ENCODE assay signal across 11 cellular contexts in genomic region chr11:35235944-35236666, GRCh38.
DNase-seq lines count a peak whose midpoint lies in the region; ATAC-seq, FAIRE-seq and TF ChIP-seq lines count a peak whose summit lies in the region.
"Had no signal": no experiment of that assay in that cellular context is flagged by ENCODE, and none has a peak within 500 bp of the region (broad histone marks: within the 10 kb centered on the region; RNA-seq: fewer than 3 reads in every experiment).

No MANE protein-coding gene starts in this region.

- peak overlapping the region; percentile 49 to 85 (median 67) for H3K27ac Mint-ChIP-seq in CD4-positive, CD25-positive, alpha-beta regulatory T cell
- peak overlapping the region; percentile 67 for H3K27ac Mint-ChIP-seq in T-helper 1 cell treated with Interleukin-12 subunit alpha and Interleukin-12 subunit beta and Interleukin-4 antibody, amounts not matched to agents 30 μg/mL and 1 μg/mL, for 36 hours
- peak overlapping the region; percentile 40 to 70 for H3K27ac Mint-ChIP-seq in activated naive CD4-positive, alpha-beta T cell treated with anti-CD3 and anti-CD28 coated beads, Interleukin-2, amount 50 U/mL, for 72 hours

- peak; percentile 76 to 79 for ATAC-seq in CD4-positive, CD25-positive, alpha-beta regulatory T cell (ENCODE audit: low read depth in 2 of 2)
- ATAC-seq in activated naive CD4-positive, alpha-beta T cell treated with anti-CD3 and anti-CD28 coated beads, Interleukin-2, amount 50 U/mL, for 72 hours: peak; percentile 68 to 91
- ATAC-seq in pancreas (peak; percentile 84 to 96 (median 93)), HG03521 (IDR thresholded peaks at IDR 0.05; ENCODE audit: unreplicated experiment) (no peak)

- peak overlapping the region; percentile 11 for H3K27ac ChIP-seq in CD4-positive, CD25-positive, alpha-beta regulatory T cell (ENCODE audit: insufficient read depth, low read length, poor library complexity, severe bottlenecking)
- H3K27ac ChIP-seq in pancreas: peak overlapping the region; percentile 40 to 66 (median 64)

- peaks cover 26% of the 10 kb centered on the region for H3K4me1 ChIP-seq in CD4-positive, CD25-positive, alpha-beta regulatory T cell (ENCODE audit: control insufficient read depth, insufficient read depth, low read length, poor library complexity, severe bottlenecking)
- H3K4me1 ChIP-seq in pancreas: peaks cover 11 to 56% (median 43%) of the 10 kb centered on the region in 3 donors

- peaks cover 38 to 61% (median 51%) of the 10 kb centered on the region in 4 donors for H3K4me1 Mint-ChIP-seq in CD4-positive, CD25-positive, alpha-beta regulatory T cell
- peaks cover 49% of the 10 kb centered on the region for H3K4me1 Mint-ChIP-seq in T-helper 1 cell treated with Interleukin-12 subunit alpha and Interleukin-12 subunit beta and Interleukin-4 antibody, amounts not matched to agents 30 μg/mL and 1 μg/mL, for 36 hours (ENCODE audit: low read depth)

- FAIRE-seq in pancreas (lab: Jason Lieb, UNC): no peak

- H3K4me3 Mint-ChIP-seq in CD4-positive, CD25-positive, alpha-beta regulatory T cell: peak overlapping the region; percentile 26 to 74 (median 32)
- H3K4me3 Mint-ChIP-seq in T-helper 1 cell treated with Interleukin-12 subunit alpha and Interleukin-12 subunit beta and Interleukin-4 antibody, amounts not matched to agents 30 μg/mL and 1 μg/mL, for 36 hours: peak overlapping the region; percentile 22

- intact Hi-C loops in pancreas (cut with DNase I): no loop called here
- intact Hi-C loops in head of caudate nucleus (cut with DNase I): no loop called here

- peaks cover 0 to 16% (median 7%) of the 10 kb centered on the region in 7 donors for H3K9me3 Mint-ChIP-seq in CD4-positive, CD25-positive, alpha-beta regulatory T cell
- peaks cover 19% of the 10 kb centered on the region for H3K9me3 Mint-ChIP-seq in T-helper 1 cell treated with Interleukin-12 subunit alpha and Interleukin-12 subunit beta and Interleukin-4 antibody, amounts not matched to agents 30 μg/mL and 1 μg/mL, for 36 hours
- peaks cover 10 to 21% of the 10 kb centered on the region in 2 donors for H3K9me3 Mint-ChIP-seq in activated naive CD4-positive, alpha-beta T cell treated with anti-CD3 and anti-CD28 coated beads, Interleukin-2, amount 50 U/mL, for 72 hours

- 47 to 50% methylated on average over 4 of the region's 4 CpGs for WGBS in pancreas, 2 donors

- H3K27me3 ChIP-seq in CD4-positive, CD25-positive, alpha-beta regulatory T cell (ENCODE audit: control insufficient read depth, insufficient read depth, low read length): no peaks in the 10 kb centered on the region
- no peaks in the 10 kb centered on the region for H3K27me3 ChIP-seq in pancreas

- peaks cover 0 to 8% of the 10 kb centered on the region in 2 experiments for H3K9me3 ChIP-seq in CD4-positive, CD25-positive, alpha-beta regulatory T cell (ENCODE audit: control insufficient read depth in 2 of 2, low read length in 2 of 2)
- no peaks in the 10 kb centered on the region for H3K9me3 ChIP-seq in pancreas

- peaks cover 18% of the 10 kb centered on the region for H3K36me3 Mint-ChIP-seq in CD4-positive, CD25-positive, alpha-beta regulatory T cell
- H3K36me3 Mint-ChIP-seq in T-helper 1 cell treated with Interleukin-12 subunit alpha and Interleukin-12 subunit beta and Interleukin-4 antibody, amounts not matched to agents 30 μg/mL and 1 μg/mL, for 36 hours (ENCODE audit: low read depth): peaks cover 35% of the 10 kb centered on the region
- H3K36me3 Mint-ChIP-seq in activated naive CD4-positive, alpha-beta T cell treated with anti-CD3 and anti-CD28 coated beads, Interleukin-2, amount 50 U/mL, for 72 hours: peaks cover 39 to 47% of the 10 kb centered on the region in 2 donors

- DNase-seq in CD4-positive, CD25-positive, alpha-beta regulatory T cell: peak; percentile 35 to 80 (median 65)
- peak; percentile 33 to 66 for DNase-seq in activated naive CD4-positive, alpha-beta T cell treated with anti-CD3 and anti-CD28 coated beads, Interleukin-2, amount 50 U/mL, for 72 hours (ENCODE audit: low spot score in 2 of 2)
- peak; percentile 73 to 93 (median 88) for DNase-seq in pancreas
- no peak for DNase-seq in head of caudate nucleus
- no peak for DNase-seq in dedifferentiated amniotic fluid mesenchymal stem cell (ENCODE audit: extremely low spot score)
- DNase-seq in globus pallidus (ENCODE audit: low spot score): no peak
- DNase-seq: foreskin melanocyte, GDM1, SIG-M5 had no signal

- peaks cover 10% of the 10 kb centered on the region for H3K36me3 ChIP-seq in CD4-positive, CD25-positive, alpha-beta regulatory T cell (ENCODE audit: control insufficient read depth, insufficient read depth, low read length)
- H3K36me3 ChIP-seq in pancreas: no peaks in the 10 kb centered on the region

- no peaks in the 10 kb centered on the region for H3K27me3 Mint-ChIP-seq in CD4-positive, CD25-positive, alpha-beta regulatory T cell
- peaks cover 15% of the 10 kb centered on the region for H3K27me3 Mint-ChIP-seq in T-helper 1 cell treated with Interleukin-12 subunit alpha and Interleukin-12 subunit beta and Interleukin-4 antibody, amounts not matched to agents 30 μg/mL and 1 μg/mL, for 36 hours (ENCODE audit: low read depth)

- H3K4me3 ChIP-seq in CD4-positive, CD25-positive, alpha-beta regulatory T cell (ENCODE audit: low read depth, low read length): peak overlapping the region; percentile 23
- H3K4me3 ChIP-seq in pancreas: no peak overlapping the region

- no peak for TF ChIP-seq CTCF in pancreas (IDR thresholded peaks at IDR 0.05)

Comparison
In these comparisons a context has a peak if more than half of its experiments do, and no peak if none do; other contexts are left out.
1. DNase-seq: peak in CD4-positive, CD25-positive, alpha-beta regulatory T cell (3 of 3), activated naive CD4-positive, alpha-beta T cell treated with anti-CD3 and anti-CD28 coated beads, Interleukin-2, amount 50 U/mL, for 72 hours (2 of 2) and pancreas (6 of 6); none in head of caudate nucleus (0 of 42), dedifferentiated amniotic fluid mesenchymal stem cell (single experiment) and globus pallidus (single experiment).
2. Peak in every context shown above with its lines, with median percentiles within 50 percentile points of each other: H3K27ac Mint-ChIP-seq.